14 cellular contexts compared by ENCODE assay signal in genomic region chr16:47311738-47312505, GRCh38.
DNase-seq lines count a peak whose midpoint lies in the region; ATAC-seq and TF ChIP-seq lines count a peak whose summit lies in the region.
"Had no signal": no experiment of that assay in that cellular context is flagged by ENCODE, and none has a peak within 500 bp of the region (broad histone marks: within the 10 kb centered on the region; RNA-seq: fewer than 3 reads in every experiment).

No MANE protein-coding gene starts in this region.

- H3K4me3 ChIP-seq in gastroesophageal sphincter = no peak overlapping the region
- H3K4me3 ChIP-seq in upper lobe of right lung = no peak overlapping the region

- DNase-seq in DMS79 treated with DMSO at 0.1 percent for 48 hours (lab: John Stamatoyannopoulos, UW) = peak; percentile 6
- DNase-seq in LoVo (ENCODE audit: low spot score) = peak; percentile 25
- DNase-seq in cerebellum (ENCODE audit: low spot score) = peak; percentile 5
- DNase-seq in upper lobe of right lung = no peak
- DNase-seq: activated CD4-positive, alpha-beta T cell treated with anti-CD3 and anti-CD28 coated beads for 36 hours; CD4-positive, alpha-beta memory T cell; erythroblast; NCI-H187; SHP77; stimulated activated CD8-positive, alpha-beta memory T cell treated with anti-CD3 and anti-CD28 coated beads, Interleukin-4, amount 100 ng/mL, for 48 hours had no signal

- H3K27ac ChIP-seq in layer of hippocampus (ENCODE audit: low read depth, low read length) (peak overlapping the region; percentile 9), gastroesophageal sphincter (no peak overlapping the region), upper lobe of right lung (no peak overlapping the region)

- intact Hi-C loops in upper lobe of right lung (cut with DNase I) = no loop called here

- no peak for TF ChIP-seq POLR2A in gastroesophageal sphincter (IDR thresholded peaks at IDR 0.05)

- TF ChIP-seq EP300 in gastroesophageal sphincter (IDR thresholded peaks at IDR 0.05) = no peak

- no peak for TF ChIP-seq CTCF in gastroesophageal sphincter (IDR thresholded peaks at IDR 0.05)
- TF ChIP-seq CTCF in upper lobe of right lung (IDR thresholded peaks at IDR 0.05) = no peak

- 73 to 83% methylated on average over 8 of the region's 8 CpGs for WGBS in gastroesophageal sphincter (ENCODE audit: low coverage in 1 of 2), 2 donors

- H3K36me3 ChIP-seq in gastroesophageal sphincter = no peaks in the 10 kb centered on the region
- H3K36me3 ChIP-seq in upper lobe of right lung = peaks cover 4% of the 10 kb centered on the region

- no peaks in the 10 kb centered on the region for H3K9me3 ChIP-seq in gastroesophageal sphincter
- H3K9me3 ChIP-seq in upper lobe of right lung = no peaks in the 10 kb centered on the region

- H3K4me1 ChIP-seq in gastroesophageal sphincter (no peaks in the 10 kb centered on the region), upper lobe of right lung (no peaks in the 10 kb centered on the region)

- no peaks in the 10 kb centered on the region for H3K27me3 ChIP-seq in layer of hippocampus (ENCODE audit: control insufficient read depth, insufficient read depth, low read length)
- H3K27me3 ChIP-seq in gastroesophageal sphincter = no peaks in the 10 kb centered on the region
- no peaks in the 10 kb centered on the region for H3K27me3 ChIP-seq in upper lobe of right lung

- ATAC-seq in gastroesophageal sphincter = no peak
- no peak for ATAC-seq in HG03439 (IDR thresholded peaks at IDR 0.05; ENCODE audit: unreplicated experiment)
- ATAC-seq in GM19035 (IDR thresholded peaks at IDR 0.05; ENCODE audit: unreplicated experiment) = no peak
- no peak for ATAC-seq in upper lobe of right lung
- ATAC-seq: activated CD4-positive, alpha-beta T cell treated with anti-CD3 and anti-CD28 coated beads for 36 hours had no signal
